In the genomic region with DNA sequence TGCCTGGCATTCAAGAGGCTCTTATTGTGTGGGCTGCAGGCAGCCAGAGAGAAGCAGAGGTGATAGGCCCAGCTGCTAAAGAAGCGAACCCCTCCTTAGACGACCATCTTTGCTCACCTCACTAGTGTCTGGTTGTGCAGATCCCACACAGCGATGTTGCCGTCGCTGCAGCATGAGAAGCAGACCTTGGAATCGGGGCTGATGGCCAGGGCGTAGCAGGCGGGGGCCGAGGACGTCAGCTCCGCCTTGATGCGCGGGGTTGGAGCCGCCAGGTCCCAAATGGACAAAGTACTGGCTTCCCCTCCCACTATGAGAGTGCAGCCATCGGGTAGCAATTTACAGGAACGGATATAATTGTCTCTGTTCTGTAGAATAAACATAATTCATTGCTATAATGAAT, we compare ENCODE assay signal across 15 cellular contexts.
"Had no signal": no experiment of that assay in that cellular context is flagged by ENCODE, and none has a peak within 500 bp of the region (broad histone marks: within the 10 kb centered on the region; RNA-seq: fewer than 3 reads in every experiment).

No MANE protein-coding gene starts in this region.

- H3K4me3 ChIP-seq: esophagus squamous epithelium, psoas muscle, right lobe of liver, upper lobe of left lung, uterus had no signal

- H3K36me3 ChIP-seq: uterus had no signal

- H3K4me1 ChIP-seq: psoas muscle, uterus had no signal

- H3K27ac ChIP-seq: epithelial cell of prostate, psoas muscle, right lobe of liver, upper lobe of left lung, uterus had no signal

- DNase-seq: effector memory CD8-positive, alpha-beta T cell; esophagus squamous epithelium; foreskin fibroblast; hippocampal formation; kidney glomerular epithelial cell; naive thymus-derived CD4-positive, alpha-beta T cell; nephron progenitor cell; psoas muscle; retina; stimulated activated CD4-positive, alpha-beta T cell treated with anti-CD3 and anti-CD28 coated beads, Interleukin-4, amount 100 ng/mL, for 1 hour; uterus had no signal

- H3K27me3 ChIP-seq: esophagus squamous epithelium, right lobe of liver, upper lobe of left lung, uterus had no signal

- ATAC-seq: effector memory CD8-positive, alpha-beta T cell; naive thymus-derived CD4-positive, alpha-beta T cell; psoas muscle; right lobe of liver; stimulated activated memory B cell treated with anti-CD40 and anti-IgM and Interleukin-4, amounts not matched to agents 10 μg/mL and 1 μg/mL and 100 μg/mL, for 72 hours had no signal

- H3K9me3 ChIP-seq: esophagus squamous epithelium, psoas muscle, right lobe of liver, upper lobe of left lung, uterus had no signal
